Comparison of ENCODE assay signal across 25 cellular contexts in the genomic region with DNA sequence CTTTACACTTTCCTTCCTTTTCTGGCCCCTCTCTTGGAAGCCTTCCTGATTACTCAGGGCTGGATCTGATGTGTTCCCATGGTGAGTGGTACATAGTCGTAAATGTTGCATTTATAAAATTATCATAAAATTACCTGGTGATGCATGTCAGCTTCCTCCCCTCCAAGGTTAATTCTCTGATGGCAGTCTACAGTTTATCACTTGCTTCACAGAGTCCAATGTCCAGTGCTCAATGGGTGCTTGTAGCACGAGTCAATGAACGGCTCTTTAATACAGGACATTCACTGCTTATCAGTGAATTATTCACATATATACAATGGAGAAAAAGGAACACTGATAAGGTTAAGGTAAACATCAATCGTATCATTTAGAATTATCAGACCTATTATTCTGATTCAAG. TPM values are rescaled to one million over a fixed set of nuclear protein-coding genes. Genes with fewer than 3 reads are reported as not detected.
DNase-seq lines count a peak whose midpoint lies in the region; ATAC-seq and TF ChIP-seq lines count a peak whose summit lies in the region.
"Had no signal": no experiment of that assay in that cellular context is flagged by ENCODE, and none has a peak within 500 bp of the region (broad histone marks: within the 10 kb centered on the region; RNA-seq: fewer than 3 reads in every experiment).

No MANE protein-coding gene starts in this region.

- no peak overlapping the region for H4K12ac ChIP-seq in trophoblast cell (ENCODE audit: low read depth, low read length)

- H3K79me2 ChIP-seq in trophoblast cell (ENCODE audit: control insufficient read depth, insufficient read depth, low read length, poor library complexity): peaks cover 2% of the 10 kb centered on the region

- peak overlapping the region; percentile 58 for H4K8ac ChIP-seq in trophoblast cell (ENCODE audit: low read depth, low read length)

- H4K91ac ChIP-seq in trophoblast cell (ENCODE audit: low read depth, low read length): peak overlapping the region; percentile 84

- ATAC-seq in Panc1: no peak
- ATAC-seq in left colon: peak; percentile 95
- no peak for ATAC-seq in GM21390 (IDR thresholded peaks at IDR 0.05; ENCODE audit: unreplicated experiment)
- ATAC-seq in GM21367 (IDR thresholded peaks at IDR 0.05; ENCODE audit: unreplicated experiment): no peak
- no peak for ATAC-seq in GM19397 (IDR thresholded peaks at IDR 0.05; ENCODE audit: unreplicated experiment)

- H2AFZ ChIP-seq in trophoblast cell (ENCODE audit: insufficient read depth, low read length, poor library complexity): no peak overlapping the region
- H2AFZ ChIP-seq: GM23248 had no signal

- H2BK120ac ChIP-seq in trophoblast cell (ENCODE audit: insufficient read depth, low read length, poor library complexity): peak overlapping the region; percentile 76

- peak overlapping the region; percentile 86 for H2BK5ac ChIP-seq in trophoblast cell (ENCODE audit: low read depth, low read length, poor library complexity)

- peak overlapping the region; percentile 55 for H2BK12ac ChIP-seq in trophoblast cell (ENCODE audit: low read length)

- H3K14ac ChIP-seq in trophoblast cell (ENCODE audit: low read length): peak overlapping the region; percentile 46

- WGBS in trophoblast cell (ENCODE audit: extremely low coverage, insufficient coverage, insufficient read length): no CpG with 5 or more reads among the region's 4 CpGs

- intact Hi-C loops in Panc1 (cut with micrococcal nuclease; ENCODE audit: unreplicated experiment): no loop called here
- intact Hi-C loops in left colon (cut with DNase I, micrococcal nuclease): loop anchor here in 1 of 2 donors (10.0 kb wide), 1 partner anchor 344 kb away; no protein-coding TSS in a partner anchor

- H3K36me3 ChIP-seq in Panc1 (ENCODE audit: control insufficient read depth, insufficient read depth, low read length): no peaks in the 10 kb centered on the region
- H3K36me3 ChIP-seq in trophoblast cell (ENCODE audit: control insufficient read depth in 1 of 2, insufficient read depth in 2 of 2, low read length in 2 of 2): no peaks in the 10 kb centered on the region
- H3K36me3 ChIP-seq: MG63 had no signal

- H3K9me3 ChIP-seq in Panc1 (ENCODE audit: control insufficient read depth, insufficient read depth, low read depth, low read length): no peaks in the 10 kb centered on the region
- H3K9me3 ChIP-seq in trophoblast cell (ENCODE audit: insufficient read depth, low read depth, low read length): no peaks in the 10 kb centered on the region
- H3K9me3 ChIP-seq: MG63 had no signal

- DNase-seq in NCI-H146 treated with DMSO at 0.1 percent for 48 hours (lab: John Stamatoyannopoulos, UW; ENCODE audit: unreplicated experiment): peak; percentile 70
- DNase-seq in Panc1 (ENCODE audit: low read depth, low spot score): no peak
- DNase-seq in left colon: no peak
- no peak for DNase-seq in trophoblast cell
- DNase-seq: C1 segment of cervical spinal cord; CD4-positive, alpha-beta memory T cell; COR-L47; DMS79 treated with DMSO at 0.1 percent for 48 hours; GF-D8; GM23248; H7; KG1; MG63; NCI-H1694 treated with DMSO at 0.1 percent for 48 hours; NCI-H2081; NCI-H2171 treated with DMSO at 0.1 percent for 48 hours; NCI-H345; NCI-H510A treated with DMSO at 0.1 percent for 48 hours; SIG-M5 had no signal

- no peak overlapping the region for H3K9ac ChIP-seq in trophoblast cell (ENCODE audit: low read length)
- H3K9ac ChIP-seq: GM23248 had no signal

- H3K4me1 ChIP-seq in Panc1 (ENCODE audit: control insufficient read depth, insufficient read depth, low read length) (peaks cover 8% of the 10 kb centered on the region), trophoblast cell (ENCODE audit: control insufficient read depth in 1 of 2, insufficient read depth in 2 of 2, low read length in 2 of 2) (peaks cover 3 to 7% of the 10 kb centered on the region in 2 experiments)

- peak overlapping the region; percentile 51; the same call in 1 of the 2 replicates for H3K27ac ChIP-seq in Panc1 (ENCODE audit: low read length)
- H3K27ac ChIP-seq in trophoblast cell (ENCODE audit: low read depth, low read length): peak overlapping the region; percentile 98
- H3K27ac ChIP-seq: GM23248, SK-N-MC had no signal

- no peak overlapping the region for H3K4me2 ChIP-seq in trophoblast cell (ENCODE audit: low read length)

- TF ChIP-seq CTCF in Panc1 (IDR thresholded peaks at IDR 0.05): no peak

- H3K4ac ChIP-seq in trophoblast cell (ENCODE audit: low read depth, low read length): peak overlapping the region; percentile 27

- in situ Hi-C loops in Panc1 (cut with HindIII; ENCODE audit: low pct_unique_long_range_greater_than_20kb, low sequenced_read_pairs): no loop called here

- H3K18ac ChIP-seq in trophoblast cell (ENCODE audit: low read length): no peak overlapping the region

- POLR2A ChIA-PET in Panc1 (lab: Charles Lee): no interaction called here

- CTCF ChIA-PET in Panc1 (lab: Charles Lee): no interaction called here

- no peak overlapping the region for H3K23ac ChIP-seq in trophoblast cell (ENCODE audit: low read length)

- H3K79me1 ChIP-seq in trophoblast cell (ENCODE audit: low read length): peaks cover 31% of the 10 kb centered on the region

- BruUV-seq in Panc1 (replicated peaks; lab: Mats Ljungman, UMichigan): no TSS peak

- H3K4me3 ChIP-seq in Panc1 (ENCODE audit: low read depth in 2 of 2, low read length in 2 of 2) (no peak overlapping the region), trophoblast cell (ENCODE audit: low read depth, low read length) (no peak overlapping the region)
- H3K4me3 ChIP-seq: GM23248, MG63, SK-N-MC had no signal

- H3K27me3 ChIP-seq in Panc1 (ENCODE audit: control insufficient read depth, insufficient read depth, low read length) (no peaks in the 10 kb centered on the region), trophoblast cell (ENCODE audit: insufficient read depth, low read length) (no peaks in the 10 kb centered on the region)
- H3K27me3 ChIP-seq: MG63 had no signal

- no peak overlapping the region for H2AK5ac ChIP-seq in trophoblast cell (ENCODE audit: low read length)

RNA-seq across cellular contexts. Expression of gene OXGR1, which starts 27.0 kb away (rescaled TPM):
- total RNA-seq in Panc1 (2021; ENCODE audit: unreplicated experiment) (not detected), left colon (1 to 10 TPM; 2.0 to 2.3 TPM)
- not detected for polyA plus RNA-seq in Panc1 (2012; ENCODE audit: insufficient read length)
- polyA plus RNA-seq in trophoblast cell (2013): 18.2 and 18.3 TPM in 2 replicates
- total RNA-seq: A673; CD4-positive, alpha-beta memory T cell; GM23248; T-helper 1 cell treated with Interleukin-12 subunit alpha and Interleukin-12 subunit beta and Interleukin-4 antibody, amounts not matched to agents 30 ng/mL and 1 ng/mL, for 36 hours had no signal
- polyA plus RNA-seq: CD4-positive, alpha-beta memory T cell; GM23248 had no signal
